Comparison of ENCODE assay signal across 11 cellular contexts in the genomic region with DNA sequence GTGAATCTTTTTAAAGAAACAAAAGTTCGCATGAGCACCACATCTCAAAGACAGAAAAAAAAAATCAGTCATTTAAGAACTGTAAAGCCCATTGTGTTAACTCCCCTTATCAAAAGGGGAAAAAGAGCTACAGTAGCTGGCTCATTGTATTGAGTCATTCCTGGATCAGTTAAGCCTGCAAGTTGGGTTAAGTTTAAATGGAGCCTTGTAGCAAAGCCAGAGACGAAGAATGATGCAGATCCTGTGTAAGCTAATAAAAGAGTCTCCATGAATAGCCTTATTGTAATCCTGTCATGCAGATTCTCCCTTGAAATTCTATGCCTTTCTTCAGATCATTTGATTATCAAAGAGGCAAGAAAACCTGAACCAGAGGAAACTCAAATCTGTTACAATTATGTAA.
DNase-seq lines count a peak whose midpoint lies in the region; ATAC-seq and TF ChIP-seq lines count a peak whose summit lies in the region.
"Had no signal": no experiment of that assay in that cellular context is flagged by ENCODE, and none has a peak within 500 bp of the region (broad histone marks: within the 10 kb centered on the region; RNA-seq: fewer than 3 reads in every experiment).

No MANE protein-coding gene starts in this region.

- no peak for TF ChIP-seq CTCF in WTC11 (IDR thresholded peaks at IDR 0.05)

- H3K4me1 Mint-ChIP-seq in activated naive CD4-positive, alpha-beta T cell treated with anti-CD3 and anti-CD28 coated beads for 36 hours (ENCODE audit: low read depth), result peaks cover 13% of the 10 kb centered on the region
- peaks cover 22% of the 10 kb centered on the region for H3K4me1 Mint-ChIP-seq in WTC11

- intact Hi-C loops in activated naive CD4-positive, alpha-beta T cell treated with anti-CD3 and anti-CD28 coated beads for 36 hours (cut with micrococcal nuclease), result no loop called here

- no peak overlapping the region for H3K4me3 Mint-ChIP-seq in activated naive CD4-positive, alpha-beta T cell treated with anti-CD3 and anti-CD28 coated beads for 36 hours
- no peak overlapping the region for H3K4me3 Mint-ChIP-seq in WTC11

- H3K36me3 Mint-ChIP-seq in activated naive CD4-positive, alpha-beta T cell treated with anti-CD3 and anti-CD28 coated beads, Interleukin-2, amount 50 U/mL, for 72 hours, result peaks cover 6 to 7% of the 10 kb centered on the region in 2 donors
- H3K36me3 Mint-ChIP-seq in activated naive CD4-positive, alpha-beta T cell treated with anti-CD3 and anti-CD28 coated beads for 36 hours (ENCODE audit: low read depth), result peaks cover 6% of the 10 kb centered on the region
- H3K36me3 Mint-ChIP-seq in WTC11, result peaks cover 11% of the 10 kb centered on the region

- no peak for DNase-seq in activated naive CD4-positive, alpha-beta T cell treated with anti-CD3 and anti-CD28 coated beads, Interleukin-2, amount 50 U/mL, for 72 hours (ENCODE audit: low spot score in 2 of 2)
- DNase-seq in activated naive CD4-positive, alpha-beta T cell treated with anti-CD3 and anti-CD28 coated beads for 36 hours, result no peak
- DNase-seq in WTC11 (ENCODE audit: low spot score), result no peak
- DNase-seq in kidney tubule cell (ENCODE audit: low spot score), result peak; percentile 28
- DNase-seq in stimulated activated CD4-positive, alpha-beta T cell treated with anti-CD3 and anti-CD28 coated beads, Interleukin-4, amount 100 ng/mL, for 24 hours, result no peak
- DNase-seq in NCI-H1930 (lab: John Stamatoyannopoulos, UW), result no peak
- DNase-seq in kidney glomerular epithelial cell (lab: John Stamatoyannopoulos, UW), result no peak
- no peak for DNase-seq in NCI-H345 (lab: John Stamatoyannopoulos, UW)
- DNase-seq: NCI-H187, psoas muscle, SIG-M5 had no signal

- no peaks in the 10 kb centered on the region for H3K27me3 Mint-ChIP-seq in activated naive CD4-positive, alpha-beta T cell treated with anti-CD3 and anti-CD28 coated beads for 36 hours (ENCODE audit: low read depth)
- H3K27me3 Mint-ChIP-seq in WTC11 (ENCODE audit: low read depth), result peaks cover 1% of the 10 kb centered on the region; the same call in 1 of the 2 replicates

- no peaks in the 10 kb centered on the region for H3K9me3 Mint-ChIP-seq in activated naive CD4-positive, alpha-beta T cell treated with anti-CD3 and anti-CD28 coated beads, Interleukin-2, amount 50 U/mL, for 72 hours
- peaks cover 3% of the 10 kb centered on the region for H3K9me3 Mint-ChIP-seq in activated naive CD4-positive, alpha-beta T cell treated with anti-CD3 and anti-CD28 coated beads for 36 hours
- H3K9me3 Mint-ChIP-seq in WTC11, result peaks cover 16% of the 10 kb centered on the region

- POLR2A ChIA-PET in WTC11 (lab: Charles Lee), result interaction anchor here (1.6 kb wide), 1 partner anchor 16 kb away, joined by 3 read pairs; no protein-coding TSS in a partner anchor

- CTCF ChIA-PET in activated naive CD4-positive, alpha-beta T cell treated with anti-CD3 and anti-CD28 coated beads for 36 hours (lab: Charles Lee), result interaction anchor here (0.6 kb wide), 1 partner anchor 34 kb away, joined by 3 read pairs; no protein-coding TSS in a partner anchor
- CTCF ChIA-PET in WTC11 (lab: Charles Lee), result interaction anchor here (0.9 kb wide), 1 partner anchor 245 kb away, joined by 3 read pairs; no protein-coding TSS in a partner anchor

- H3K27ac Mint-ChIP-seq in activated naive CD4-positive, alpha-beta T cell treated with anti-CD3 and anti-CD28 coated beads, Interleukin-2, amount 50 U/mL, for 72 hours, result no peak overlapping the region
- H3K27ac Mint-ChIP-seq in activated naive CD4-positive, alpha-beta T cell treated with anti-CD3 and anti-CD28 coated beads for 36 hours, result no peak overlapping the region
- H3K27ac Mint-ChIP-seq in WTC11, result no peak overlapping the region

- ATAC-seq in activated naive CD4-positive, alpha-beta T cell treated with anti-CD3 and anti-CD28 coated beads, Interleukin-2, amount 50 U/mL, for 72 hours, result peak; percentile 63 to 76
- peak; percentile 50 for ATAC-seq in WTC11
- ATAC-seq: psoas muscle had no signal

TF ChIP-seq in WTC11, 78 proteins besides CTCF, POLR2A, EP300 and RAD21 (continues in another document):
- TF ChIP-seq ZNF512 (CRISPR knock-in tag; IDR thresholded peaks at IDR 0.05; ENCODE audit: borderline replicate concordance) (no peak), NFE2L1 (CRISPR knock-in tag; IDR thresholded peaks at IDR 0.05) (no peak), ARID4B (CRISPR knock-in tag; IDR thresholded peaks at IDR 0.05; ENCODE audit: borderline replicate concordance) (no peak), USF1 (CRISPR knock-in tag; IDR thresholded peaks at IDR 0.05) (no peak), ATF1 (CRISPR knock-in tag; IDR thresholded peaks at IDR 0.05) (no peak), MAX (CRISPR knock-in tag; IDR thresholded peaks at IDR 0.05) (no peak), NR2C2 (CRISPR knock-in tag; IDR thresholded peaks at IDR 0.05) (no peak)
- TF ChIP-seq, protein P1, sequence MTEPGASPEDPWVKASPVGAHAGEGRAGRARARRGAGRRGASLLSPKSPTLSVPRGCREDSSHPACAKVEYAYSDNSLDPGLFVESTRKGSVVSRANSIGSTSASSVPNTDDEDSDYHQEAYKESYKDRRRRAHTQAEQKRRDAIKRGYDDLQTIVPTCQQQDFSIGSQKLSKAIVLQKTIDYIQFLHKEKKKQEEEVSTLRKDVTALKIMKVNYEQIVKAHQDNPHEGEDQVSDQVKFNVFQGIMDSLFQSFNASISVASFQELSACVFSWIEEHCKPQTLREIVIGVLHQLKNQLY (CRISPR knock-in tag; IDR thresholded peaks at IDR 0.05), result no peak
- TF ChIP-seq, protein P2, sequence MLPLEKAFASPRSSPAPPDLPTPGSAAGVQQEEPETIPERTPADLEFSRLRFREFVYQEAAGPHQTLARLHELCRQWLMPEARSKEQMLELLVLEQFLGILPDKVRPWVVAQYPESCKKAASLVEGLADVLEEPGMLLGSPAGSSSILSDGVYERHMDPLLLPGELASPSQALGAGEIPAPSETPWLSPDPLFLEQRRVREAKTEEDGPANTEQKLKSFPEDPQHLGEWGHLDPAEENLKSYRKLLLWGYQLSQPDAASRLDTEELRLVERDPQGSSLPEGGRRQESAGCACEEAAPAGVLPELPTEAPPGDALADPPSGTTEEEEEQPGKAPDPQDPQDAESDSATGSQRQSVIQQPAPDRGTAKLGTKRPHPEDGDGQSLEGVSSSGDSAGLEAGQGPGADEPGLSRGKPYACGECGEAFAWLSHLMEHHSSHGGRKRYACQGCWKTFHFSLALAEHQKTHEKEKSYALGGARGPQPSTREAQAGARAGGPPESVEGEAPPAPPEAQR (CRISPR knock-in tag; IDR thresholded peaks at IDR 0.05), result no peak
